Comparison of ENCODE assay signal across 18 cellular contexts in genomic region chr11:62116458-62116857, GRCh38. TPM values are rescaled to one million over a fixed set of nuclear protein-coding genes. Genes with fewer than 3 reads are reported as not detected.
A peak's percentile ranks its signal among the peaks of the same experiment; 100 is the strongest.
DNase-seq lines count a peak whose midpoint lies in the region; ATAC-seq, FAIRE-seq and TF ChIP-seq lines count a peak whose summit lies in the region.
"Had no signal": no experiment of that assay in that cellular context is flagged by ENCODE, and none has a peak within 500 bp of the region (broad histone marks: within the 10 kb centered on the region; RNA-seq: fewer than 3 reads in every experiment).

No MANE protein-coding gene starts in this region.

- no peak overlapping the region for H3K56ac ChIP-seq in H1 (replicated peaks; ENCODE audit: insufficient read length, low read depth, low read length)

- H4K20me1 ChIP-seq in H1 (replicated peaks in 1 of 2; ENCODE audit: control insufficient read depth in 1 of 2, insufficient read depth in 2 of 2, low read length in 2 of 2) (no peaks in the 10 kb centered on the region), SK-N-SH (ENCODE audit: insufficient read depth) (no peaks in the 10 kb centered on the region)

- H3K4me2 ChIP-seq in H1 (ENCODE audit: insufficient read depth in 1 of 2, low read depth in 2 of 2, low read length in 2 of 2) (no peak overlapping the region), SK-N-SH (no peak overlapping the region)
- H3K4me2 ChIP-seq: A549, GM23338 had no signal

- H2BK120ac ChIP-seq in H1 (replicated peaks; ENCODE audit: low read depth, low read length), result no peak overlapping the region

- H3K9me3 ChIP-seq in HEK293 (ENCODE audit: control insufficient read depth, insufficient read depth, low read depth, low read length) (no peaks in the 10 kb centered on the region), H1 (ENCODE audit: insufficient read depth in 2 of 2, low read depth in 1 of 2, low read length in 1 of 2) (peaks cover 0 to 11% of the 10 kb centered on the region in 2 experiments; a peak in 2 of 4 replicates), gastrocnemius medialis (peaks cover 0 to 10% (median 0%) of the 10 kb centered on the region in 3 donors), right atrium auricular region (peaks cover 0 to 6% of the 10 kb centered on the region in 2 donors), SK-N-SH (no peaks in the 10 kb centered on the region; the same call in 1 of the 2 replicates)

- H3K36me3 ChIP-seq in HEK293 (ENCODE audit: control insufficient read depth in 2 of 2, insufficient read depth in 1 of 2, low read length in 2 of 2) (no peaks in the 10 kb centered on the region), H1 (ENCODE audit: control insufficient read depth in 2 of 4, insufficient read depth in 4 of 4, low read length in 3 of 4) (no peaks in the 10 kb centered on the region), gastrocnemius medialis (no peaks in the 10 kb centered on the region), right atrium auricular region (no peaks in the 10 kb centered on the region), SK-N-SH (replicated peaks in 1 of 2; ENCODE audit: control insufficient read depth in 1 of 2, insufficient read depth in 2 of 2, low read length in 1 of 2) (no peaks in the 10 kb centered on the region)

- POLR2A ChIA-PET in HEK293 (lab: Yijun Ruan, JAX), result no interaction called here
- POLR2A ChIA-PET in H1 (lab: Charles Lee; ENCODE audit: partially characterized antibody), result no interaction called here
- POLR2A ChIA-PET in SK-N-SH (lab: Yijun Ruan, JAX), result no interaction called here

- in situ Hi-C loops in gastrocnemius medialis (cut with MboI; ENCODE audit: low sequenced_read_pairs in 4 of 4), result loop anchor here in 2 of 4 donors (10.0 to 25.0 kb wide), 2 partner anchors 322 to 771 kb away; partner anchors contain the start of genes FEN1 (in 1 of the 2), SLC3A2 (in 1 of the 2) and TMEM258 (in 1 of the 2)

- no peaks in the 10 kb centered on the region for H3K79me1 ChIP-seq in H1 (ENCODE audit: low read depth, low read length)

- no peak for FAIRE-seq in H1 (lab: Jason Lieb, UNC)
- FAIRE-seq: A549, D721Med, GM12878, GM18507 had no signal

- no peak for TF ChIP-seq CTCF in HEK293 (tag by site-specific recombination; IDR thresholded peaks at IDR 0.05)
- no peak for TF ChIP-seq CTCF in H1 (IDR thresholded peaks at IDR 0.05; ENCODE audit: control extremely low read depth in 1 of 3, insufficient read depth in 1 of 3, low read depth in 1 of 3, low read length in 3 of 3)
- no peak for TF ChIP-seq CTCF in gastrocnemius medialis (IDR thresholded peaks at IDR 0.05 in 4 of 5, conservative IDR thresholded peaks at IDR 0.05 in 1 of 5)
- TF ChIP-seq CTCF in right atrium auricular region (IDR thresholded peaks at IDR 0.05), result no peak
- TF ChIP-seq CTCF in SK-N-SH (IDR thresholded peaks at IDR 0.05), result no peak

- DNase-seq in RKO (ENCODE audit: low spot score), result peak; percentile 44
- DNase-seq in H1 (ENCODE audit: low read depth in 1 of 2, low spot score in 2 of 2), result no peak
- DNase-seq in gastrocnemius medialis, result no peak
- no peak for DNase-seq in right atrium auricular region (ENCODE audit: low spot score)
- DNase-seq in kidney glomerular epithelial cell (lab: John Stamatoyannopoulos, UW), result no peak
- DNase-seq in SK-N-SH, result no peak
- DNase-seq: CD8-positive, alpha-beta T cell; COR-L47; DMS153; H9; KBM-7 had no signal

- H3K18ac ChIP-seq in H1 (ENCODE audit: extremely low read depth, low read length), result no peak overlapping the region

- no peak overlapping the region for H3K9ac ChIP-seq in H1 (replicated peaks in 1 of 4; ENCODE audit: extremely low read depth in 1 of 4, low read depth in 3 of 4, low read length in 3 of 4)
- no peak overlapping the region for H3K9ac ChIP-seq in SK-N-SH

- H4K8ac ChIP-seq in H1 (ENCODE audit: extremely low read depth, insufficient read depth, low read length), result no peak overlapping the region

- no peak overlapping the region for H3K23ac ChIP-seq in H1 (ENCODE audit: insufficient read length)

- H3F3A ChIP-seq in SK-N-SH (replicated peaks; ENCODE audit: insufficient read depth), result no peaks in the 10 kb centered on the region

- 96% methylated on average over 3 of the region's 3 CpGs; no CpG with 5 or more reads in 1 of the 2 experiments for WGBS in H1 (ENCODE audit: extremely low coverage in 1 of 2, insufficient coverage in 1 of 2, insufficient read length in 1 of 2, insufficient replicate concordance in 2 of 2, low coverage in 1 of 2, low lambda C conversion rate in 2 of 2, missing lambda C conversion rate in 1 of 2), 2 experiments
- 41% methylated on average over 3 of the region's 3 CpGs for WGBS in SK-N-SH (ENCODE audit: low lambda C conversion rate)

- TF ChIP-seq RAD21 in H1 (IDR thresholded peaks at IDR 0.05 in 1 of 2, conservative IDR thresholded peaks at IDR 0.05 in 1 of 2; ENCODE audit: low read depth in 2 of 2, low read length in 2 of 2) (no peak), SK-N-SH (IDR thresholded peaks at IDR 0.05; ENCODE audit: low read length) (no peak)

- H2BK15ac ChIP-seq in H1 (ENCODE audit: low read length), result no peak overlapping the region

- no peaks in the 10 kb centered on the region for H3K9me2 ChIP-seq in SK-N-SH

- no peak overlapping the region for H3K14ac ChIP-seq in H1 (ENCODE audit: insufficient read length)

- H3K27me3 ChIP-seq in H1 (replicated peaks in 1 of 4; ENCODE audit: control insufficient read depth in 3 of 4, extremely low read depth in 1 of 4, insufficient read depth in 3 of 4, low read length in 3 of 4), result no peaks in the 10 kb centered on the region
- no peaks in the 10 kb centered on the region for H3K27me3 ChIP-seq in gastrocnemius medialis
- H3K27me3 ChIP-seq in right atrium auricular region, result no peaks in the 10 kb centered on the region
- no peaks in the 10 kb centered on the region for H3K27me3 ChIP-seq in SK-N-SH (ENCODE audit: insufficient read depth)

- no peaks in the 10 kb centered on the region for H3K23me2 ChIP-seq in H1 (ENCODE audit: low read depth, low read length)

- H2AK5ac ChIP-seq in H1 (ENCODE audit: low read depth, low read length), result no peak overlapping the region

- no peak for TF ChIP-seq POLR2A in H1 (IDR thresholded peaks at IDR 0.05; ENCODE audit: control extremely low read depth in 1 of 2, low read depth in 2 of 2, low read length in 2 of 2)
- TF ChIP-seq POLR2A in gastrocnemius medialis (IDR thresholded peaks at IDR 0.05), result no peak

- H3K79me2 ChIP-seq in H1 (ENCODE audit: control insufficient read depth in 1 of 2, insufficient read depth in 2 of 2, low read length in 2 of 2) (no peaks in the 10 kb centered on the region), SK-N-SH (ENCODE audit: insufficient read depth) (no peaks in the 10 kb centered on the region)

- H3K4ac ChIP-seq in H1 (replicated peaks; ENCODE audit: insufficient read length, low read depth, low read length), result no peak overlapping the region

- H2BK20ac ChIP-seq in H1 (ENCODE audit: low read length), result no peak overlapping the region

- H3K27ac ChIP-seq in HEK293 (ENCODE audit: extremely low read depth, low read depth, low read length) (no peak overlapping the region), H1 (ENCODE audit: low read depth, low read length) (no peak overlapping the region), gastrocnemius medialis (no peak overlapping the region), right atrium auricular region (no peak overlapping the region), SK-N-SH (ENCODE audit: low read depth in 2 of 2, low read length in 1 of 2) (no peak overlapping the region)
- H3K27ac ChIP-seq: A549, HL-60 had no signal

- H3K4me3 ChIP-seq in HEK293 (ENCODE audit: low read depth, low read length) (no peak overlapping the region), H1 (ENCODE audit: extremely low read depth in 1 of 4, insufficient read depth in 2 of 4, low read depth in 3 of 4, low read length in 4 of 4) (no peak overlapping the region), gastrocnemius medialis (no peak overlapping the region), right atrium auricular region (no peak overlapping the region), SK-N-SH (ENCODE audit: low read depth in 2 of 2, low read length in 1 of 2) (no peak overlapping the region)
- H3K4me3 ChIP-seq: A549, GM12878, GM23338 had no signal

- no peak for TF ChIP-seq EP300 in H1 (IDR thresholded peaks at IDR 0.05; ENCODE audit: borderline replicate concordance in 1 of 2, low read depth in 2 of 2, low read length in 2 of 2)
- TF ChIP-seq EP300 in SK-N-SH (IDR thresholded peaks at IDR 0.05; ENCODE audit: borderline replicate concordance in 1 of 2, low read depth in 1 of 2, low read length in 1 of 2), result no peak

- CTCF ChIA-PET in HEK293 (lab: Yijun Ruan, JAX), result interaction anchor here (0.6 kb wide), 1 partner anchor 365 kb away, joined by 4 read pairs; no protein-coding TSS in a partner anchor
- CTCF ChIA-PET in H1 (lab: Charles Lee; ENCODE audit: partially characterized antibody), result interaction anchor here (1.7 kb wide), 1 partner anchor 10 kb away, joined by 4 read pairs; no protein-coding TSS in a partner anchor
- CTCF ChIA-PET in SK-N-SH (lab: Yijun Ruan, JAX), result interaction anchor here (1.0 to 4.9 kb wide), 6 partner anchors 9 to 319 kb away, joined by 4 to 19 read pairs (median 8); no protein-coding TSS in a partner anchor

- H3K4me1 ChIP-seq in HEK293 (ENCODE audit: control insufficient read depth, insufficient read depth, low read length) (no peaks in the 10 kb centered on the region), H1 (replicated peaks in 1 of 4; ENCODE audit: control insufficient read depth in 3 of 4, insufficient read depth in 4 of 4, low read length in 3 of 4) (no peaks in the 10 kb centered on the region), gastrocnemius medialis (no peaks in the 10 kb centered on the region), right atrium auricular region (peaks cover 0 to 5% of the 10 kb centered on the region in 2 donors), SK-N-SH (ENCODE audit: control insufficient read depth in 1 of 2, insufficient read depth in 2 of 2, low read depth in 1 of 2, low read length in 1 of 2) (no peaks in the 10 kb centered on the region)
- H3K4me1 ChIP-seq: A549 had no signal

- intact Hi-C loops in gastrocnemius medialis (cut with DNase I; ENCODE audit: low total_unique reads), result no loop called here

- no peak overlapping the region for H2BK12ac ChIP-seq in H1 (ENCODE audit: low read depth, low read length)

- H4K91ac ChIP-seq in H1 (replicated peaks; ENCODE audit: insufficient read length, low read length), result no peak overlapping the region

- no peak overlapping the region for H2AFZ ChIP-seq in H1 (ENCODE audit: low read length)
- H2AFZ ChIP-seq in SK-N-SH (ENCODE audit: low read depth), result no peak overlapping the region
- H2AFZ ChIP-seq: GM23338 had no signal

- H2BK5ac ChIP-seq in H1 (ENCODE audit: low read depth, low read length), result no peak overlapping the region

- ATAC-seq in gastrocnemius medialis, result no peak
- ATAC-seq: A549; CD8-positive, alpha-beta T cell; GM12878; GM23338 had no signal

- H4K5ac ChIP-seq in H1 (ENCODE audit: insufficient read length, low read depth, low read length), result no peak overlapping the region

RNA-seq across cellular contexts. Expression of gene INCENP, which starts 7.4 kb away (rescaled TPM):
- total RNA-seq in H1 (2021; fragmentation: NEBNext Ultra II Directional; extraction: Animal tissue kit (Norgen Biotek cat#: 25700)), result 132 TPM in 2 replicates
- polyA plus RNA-seq in H1 (2011; rRNA removed) (25.4 and 47.9 TPM in 2 replicates), SK-N-SH (2012; rRNA removed) (14.5 and 20.1 TPM in 2 replicates)
- polyA plus RNA-seq in H1 (2011; cell fraction: cytosol; rRNA removed), result 34.6 TPM
- polyA plus RNA-seq in H1 (2011; cell fraction: nucleus; rRNA removed), result 114 TPM
- 42.2 to 60.3 TPM (median 55.6 TPM) in 4 replicates for polyA plus RNA-seq in H1 (2012, experiment 1 of 2)
- polyA plus RNA-seq in H1 (2012, experiment 2 of 2), result 22.5 TPM
- 40.1 TPM for polyA plus RNA-seq in H1 (2013, experiment 1 of 2)
- 37.8 TPM for polyA plus RNA-seq in H1 (2013, experiment 2 of 2)
- polyA minus RNA-seq in H1 (2011; rRNA and poly(A)+ RNA removed), result 39.7 and 43.3 TPM in 2 replicates
- 69.2 TPM for polyA minus RNA-seq in H1 (2011; cell fraction: cytosol; rRNA and poly(A)+ RNA removed)
- 66.6 TPM for polyA minus RNA-seq in H1 (2011; cell fraction: nucleus; rRNA and poly(A)+ RNA removed)
- total RNA-seq in gastrocnemius medialis (10 to 100 TPM in 2 of 4 donors, 1 to 10 TPM in 2; 6.3 to 18.7 (median 13.7) TPM), right atrium auricular region (1 to 10 TPM; 8.1 to 8.5 TPM)
- polyA plus RNA-seq in SK-N-SH (2012; cell fraction: cytosol; rRNA removed), result 9.8 and 12.8 TPM in 2 replicates
- 26.7 and 32.6 TPM in 2 replicates for polyA plus RNA-seq in SK-N-SH (2012; cell fraction: nucleus; rRNA removed)
